13 cellular contexts compared by ENCODE assay signal in the genomic region with DNA sequence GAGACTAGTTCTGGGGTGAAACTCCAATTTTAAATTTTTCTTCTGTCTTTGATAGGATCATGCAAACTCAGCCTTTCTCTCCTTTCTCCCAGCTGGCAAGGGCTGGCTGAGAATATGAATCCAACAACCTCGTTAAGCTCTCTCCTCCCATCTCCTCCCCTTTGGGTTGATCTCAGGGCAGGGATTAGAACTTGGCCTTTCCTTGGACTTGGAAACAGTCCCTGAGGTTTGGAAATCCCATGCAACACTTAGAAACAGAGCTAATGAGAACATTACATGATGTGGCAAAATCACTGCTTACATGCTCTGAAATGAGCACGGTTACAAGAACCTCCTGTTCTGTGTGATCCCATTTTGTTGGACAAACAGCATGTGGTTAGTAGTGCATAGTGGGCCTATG.
A peak's percentile ranks its signal among the peaks of the same experiment; 100 is the strongest.
DNase-seq lines count a peak whose midpoint lies in the region; ATAC-seq and TF ChIP-seq lines count a peak whose summit lies in the region.
"Had no signal": no experiment of that assay in that cellular context is flagged by ENCODE, and none has a peak within 500 bp of the region (broad histone marks: within the 10 kb centered on the region; RNA-seq: fewer than 3 reads in every experiment).

No MANE protein-coding gene starts in this region.

- H3K4me3 Mint-ChIP-seq in stimulated activated naive B cell treated with anti-CD40 and anti-IgM and Interleukin-4, amounts not matched to agents 10 μg/mL and 1 μg/mL and 100 μg/mL, for 72 hours = no peak overlapping the region

- peak; percentile 69 for DNase-seq in AG20443 (ENCODE audit: low spot score)
- DNase-seq in coronary artery (ENCODE audit: low spot score) = no peak
- DNase-seq in iris pigment epithelial cell (ENCODE audit: low read depth) = peak; percentile 4
- peak; percentile 11 for DNase-seq in skeletal muscle cell (ENCODE audit: low read depth)
- DNase-seq in ACHN = no peak
- no peak for DNase-seq in amniotic stem cell (lab: John Stamatoyannopoulos, UW)
- no peak for DNase-seq in stimulated activated naive B cell treated with anti-CD40 and anti-IgM and Interleukin-4, amounts not matched to agents 10 μg/mL and 1 μg/mL and 100 μg/mL, for 72 hours
- DNase-seq in germinal center (ENCODE audit: low spot score) = no peak
- DNase-seq: activated CD4-positive, alpha-beta T cell treated with anti-CD3 and anti-CD28 coated beads for 1 hour; activated T-cell treated with anti-CD3 and anti-CD28 coated beads, Interleukin-2, amount 50 U/mL, for 1 hour; Kasumi-1; NCI-H2081 had no signal

- peaks cover 18 to 21% of the 10 kb centered on the region in 2 donors for H3K27me3 Mint-ChIP-seq in stimulated activated naive B cell treated with anti-CD40 and anti-IgM and Interleukin-4, amounts not matched to agents 10 μg/mL and 1 μg/mL and 100 μg/mL, for 72 hours

- peak overlapping the region; percentile 32 to 82 for H3K27ac ChIP-seq in coronary artery

- no peak for ATAC-seq in stimulated activated naive B cell treated with anti-CD40 and anti-IgM and Interleukin-4, amounts not matched to agents 10 μg/mL and 1 μg/mL and 100 μg/mL, for 72 hours (replicated peaks)
- ATAC-seq: GM12878 had no signal

- no peak for TF ChIP-seq CTCF in coronary artery (IDR thresholded peaks at IDR 0.05)

- in situ Hi-C loops in ACHN (cut with HindIII; ENCODE audit: low pct_ligation_motif_present, low pct_unique_long_range_greater_than_20kb, low sequenced_read_pairs) = no loop called here

- H3K4me3 ChIP-seq in coronary artery (no peak overlapping the region), skeletal muscle cell (ENCODE audit: low read depth, low read length) (no peak overlapping the region)
- H3K4me3 ChIP-seq: GM12878 had no signal

- no peaks in the 10 kb centered on the region for H3K9me3 Mint-ChIP-seq in stimulated activated naive B cell treated with anti-CD40 and anti-IgM and Interleukin-4, amounts not matched to agents 10 μg/mL and 1 μg/mL and 100 μg/mL, for 72 hours

- no peak overlapping the region for H3K27ac Mint-ChIP-seq in stimulated activated naive B cell treated with anti-CD40 and anti-IgM and Interleukin-4, amounts not matched to agents 10 μg/mL and 1 μg/mL and 100 μg/mL, for 72 hours

- H3K36me3 Mint-ChIP-seq in stimulated activated naive B cell treated with anti-CD40 and anti-IgM and Interleukin-4, amounts not matched to agents 10 μg/mL and 1 μg/mL and 100 μg/mL, for 72 hours = no peaks in the 10 kb centered on the region

- no peaks in the 10 kb centered on the region for H3K4me1 Mint-ChIP-seq in stimulated activated naive B cell treated with anti-CD40 and anti-IgM and Interleukin-4, amounts not matched to agents 10 μg/mL and 1 μg/mL and 100 μg/mL, for 72 hours

Comparison
In these comparisons a context has a peak if more than half of its experiments do, and no peak if none do; other contexts are left out.
1. DNase-seq: peak in AG20443 (single experiment), iris pigment epithelial cell (single experiment) and skeletal muscle cell (single experiment); none in coronary artery (single experiment), ACHN (single experiment), amniotic stem cell (single experiment), stimulated activated naive B cell treated with anti-CD40 and anti-IgM and Interleukin-4, amounts not matched to agents 10 μg/mL and 1 μg/mL and 100 μg/mL, for 72 hours (single experiment) and germinal center (single experiment).